ENCODE assay signal across 8 cellular contexts in genomic region chr2:189579585-189579984, GRCh38. TPM values are rescaled to one million over a fixed set of nuclear protein-coding genes. Genes with fewer than 3 reads are reported as not detected.
DNase-seq lines count a peak whose midpoint lies in the region; ATAC-seq and TF ChIP-seq lines count a peak whose summit lies in the region.

No MANE protein-coding gene starts in this region.

- H3K9me3 Mint-ChIP-seq in endothelial cell (ENCODE audit: unreplicated experiment) = no peaks in the 10 kb centered on the region
- no peaks in the 10 kb centered on the region for H3K9me3 Mint-ChIP-seq in natural killer cell treated with Interleukin-12 subunit alpha and Interleukin-12 subunit beta and Interleukin-15 and Interleukin-18, amount 100 ng/mL, for 72 hours

- H3K27me3 Mint-ChIP-seq in endothelial cell (ENCODE audit: unreplicated experiment) = peaks cover 5% of the 10 kb centered on the region
- peaks cover 37 to 68% of the 10 kb centered on the region in 2 donors for H3K27me3 Mint-ChIP-seq in natural killer cell treated with Interleukin-12 subunit alpha and Interleukin-12 subunit beta and Interleukin-15 and Interleukin-18, amount 100 ng/mL, for 72 hours

- peaks cover 22% of the 10 kb centered on the region for H3K36me3 Mint-ChIP-seq in endothelial cell (ENCODE audit: low read depth, unreplicated experiment)
- H3K36me3 Mint-ChIP-seq in natural killer cell treated with Interleukin-12 subunit alpha and Interleukin-12 subunit beta and Interleukin-15 and Interleukin-18, amount 100 ng/mL, for 72 hours = no peaks in the 10 kb centered on the region

- H3K4me3 Mint-ChIP-seq in endothelial cell (ENCODE audit: unreplicated experiment) = peak overlapping the region; percentile 94
- peak overlapping the region; percentile 55 for H3K4me3 Mint-ChIP-seq in natural killer cell treated with Interleukin-12 subunit alpha and Interleukin-12 subunit beta and Interleukin-15 and Interleukin-18, amount 100 ng/mL, for 72 hours

- H3K27ac Mint-ChIP-seq in endothelial cell (ENCODE audit: unreplicated experiment) = peak overlapping the region; percentile 21
- no peak overlapping the region for H3K27ac Mint-ChIP-seq in natural killer cell treated with Interleukin-12 subunit alpha and Interleukin-12 subunit beta and Interleukin-15 and Interleukin-18, amount 100 ng/mL, for 72 hours

- peak; percentile 90 to 91 for DNase-seq in AML-193 (lab: John Stamatoyannopoulos, UW)
- peak; percentile 19 for DNase-seq in NCI-H226
- DNase-seq in endothelial cell (ENCODE audit: low spot score) = no peak
- DNase-seq in natural killer cell treated with Interleukin-12 subunit alpha and Interleukin-12 subunit beta and Interleukin-15 and Interleukin-18, amount 100 ng/mL, for 72 hours (ENCODE audit: low spot score) = no peak
- DNase-seq in retina = no peak
- DNase-seq in NCI-H187 treated with DMSO at 0.1 percent for 48 hours (lab: John Stamatoyannopoulos, UW) = no peak
- no peak for DNase-seq in NCI-H1930 (lab: John Stamatoyannopoulos, UW)
- DNase-seq in EL = no peak

- no peak for TF ChIP-seq CTCF in endothelial cell (IDR thresholded peaks at IDR 0.05; ENCODE audit: unreplicated experiment)

- H3K4me1 Mint-ChIP-seq in endothelial cell (ENCODE audit: unreplicated experiment) = peaks cover 56% of the 10 kb centered on the region
- H3K4me1 Mint-ChIP-seq in natural killer cell treated with Interleukin-12 subunit alpha and Interleukin-12 subunit beta and Interleukin-15 and Interleukin-18, amount 100 ng/mL, for 72 hours (ENCODE audit: low read depth in 2 of 2) = peaks cover 13 to 14% of the 10 kb centered on the region in 2 donors

- ATAC-seq in natural killer cell treated with Interleukin-12 subunit alpha and Interleukin-12 subunit beta and Interleukin-15 and Interleukin-18, amount 100 ng/mL, for 72 hours = no peak

RNA-seq across cellular contexts. Expression of gene SLC40A1, which starts 1.0 kb away (rescaled TPM):
- total RNA-seq in endothelial cell (ENCODE audit: unreplicated experiment) = 90.9 TPM
- total RNA-seq in natural killer cell treated with Interleukin-12 subunit alpha and Interleukin-12 subunit beta and Interleukin-15 and Interleukin-18, amount 100 ng/mL, for 72 hours = under 1 TPM; 0.10 to 0.47 TPM

Comparison
In these comparisons a context has a peak if more than half of its experiments do, and no peak if none do; other contexts are left out.
1. DNase-seq: peak in AML-193 (2 of 2) and NCI-H226 (single experiment); none in endothelial cell (single experiment), natural killer cell treated with Interleukin-12 subunit alpha and Interleukin-12 subunit beta and Interleukin-15 and Interleukin-18, amount 100 ng/mL, for 72 hours (single experiment), retina (single experiment), NCI-H187 treated with DMSO at 0.1 percent for 48 hours (single experiment), NCI-H1930 (0 of 2) and EL (single experiment).
2. RNA of gene SLC40A1, which starts 1.0 kb away (total RNA-seq): 90.9 TPM in endothelial cell (single experiment); 0.10 to 0.47 TPM in natural killer cell treated with Interleukin-12 subunit alpha and Interleukin-12 subunit beta and Interleukin-15 and Interleukin-18, amount 100 ng/mL, for 72 hours; every median in the first group is over 10 times any median in the second.